ENCODE assay signal across 14 cellular contexts in genomic region chr3:73552700-73553099, GRCh38.
DNase-seq lines count a peak whose midpoint lies in the region; TF ChIP-seq lines count a peak whose summit lies in the region.
"Had no signal": no experiment of that assay in that cellular context is flagged by ENCODE, and none has a peak within 500 bp of the region (broad histone marks: within the 10 kb centered on the region; RNA-seq: fewer than 3 reads in every experiment).

No MANE protein-coding gene starts in this region.

- H2AFZ ChIP-seq in GM23248 = no peak overlapping the region

- H3K79me1 ChIP-seq in mesendoderm (ENCODE audit: low read length) = no peaks in the 10 kb centered on the region

- H3K4me1 ChIP-seq in GM23248 (ENCODE audit: insufficient read depth) = peaks cover 47% of the 10 kb centered on the region
- H3K4me1 ChIP-seq in mesendoderm (ENCODE audit: control insufficient read depth, low read depth, low read length) = peaks cover 2% of the 10 kb centered on the region
- H3K4me1 ChIP-seq in prostate gland (replicated peaks) = no peaks in the 10 kb centered on the region

- H2BK15ac ChIP-seq in mesendoderm (replicated peaks; ENCODE audit: low read depth) = no peak overlapping the region

- no peak for TF ChIP-seq CTCF in brain microvascular endothelial cell (IDR thresholded peaks at IDR 0.05; ENCODE audit: low read depth, low read length, missing control alignments)
- no peak for TF ChIP-seq CTCF in prostate gland (IDR thresholded peaks at IDR 0.05)

- intact Hi-C loops in prostate gland (cut with DNase I) = no loop called here

- DNase-seq in AG08395 (ENCODE audit: low spot score) (peak; percentile 32), GM23248 (peak; percentile 68), brain microvascular endothelial cell (peak; percentile 27), mesendoderm (peak; percentile 37), prostate gland (ENCODE audit: low spot score) (no peak), NCI-H2081 treated with DMSO at 0.1 percent for 48 hours (lab: John Stamatoyannopoulos, UW) (no peak), medulla oblongata (ENCODE audit: extremely low spot score) (no peak), SW480 (ENCODE audit: low spot score) (no peak)
- DNase-seq: activated CD8-positive, alpha-beta T cell treated with anti-CD3 and anti-CD28 coated beads for 36 hours; BE2C; DND-41; dorsolateral prefrontal cortex; ovary had no signal

- H3K4ac ChIP-seq in mesendoderm (ENCODE audit: low read depth, low read length) = no peak overlapping the region

- peaks cover 21% of the 10 kb centered on the region for H3F3A ChIP-seq in GM23248 (ENCODE audit: insufficient read depth)

- no peak overlapping the region for H3K23ac ChIP-seq in mesendoderm (ENCODE audit: low read length)

- H2BK5ac ChIP-seq in mesendoderm (ENCODE audit: low read length) = no peak overlapping the region

- H3K9me3 ChIP-seq in GM23248 (ENCODE audit: low read depth) = no peaks in the 10 kb centered on the region
- no peaks in the 10 kb centered on the region for H3K9me3 ChIP-seq in prostate gland
- H3K9me3 ChIP-seq: BE2C, ovary, SJSA1 had no signal

- no peak overlapping the region for H4K5ac ChIP-seq in mesendoderm (ENCODE audit: low read length)

- no peak overlapping the region for H3K56ac ChIP-seq in mesendoderm (ENCODE audit: low read length)

- H3K9ac ChIP-seq in GM23248 (no peak overlapping the region), mesendoderm (ENCODE audit: low read length) (no peak overlapping the region)

- no peak overlapping the region for H4K8ac ChIP-seq in mesendoderm (ENCODE audit: low read depth, low read length)

- H3K79me2 ChIP-seq in GM23248 (ENCODE audit: insufficient read depth) = peaks cover 94% of the 10 kb centered on the region
- H3K79me2 ChIP-seq in mesendoderm (ENCODE audit: control insufficient read depth, insufficient read depth, low read length) = no peaks in the 10 kb centered on the region

- no peaks in the 10 kb centered on the region for H3K36me3 ChIP-seq in GM23248 (ENCODE audit: low read depth)
- H3K36me3 ChIP-seq in brain microvascular endothelial cell (replicated peaks) = no peaks in the 10 kb centered on the region
- no peaks in the 10 kb centered on the region for H3K36me3 ChIP-seq in mesendoderm (ENCODE audit: control insufficient read depth, insufficient read depth, low read length)
- no peaks in the 10 kb centered on the region for H3K36me3 ChIP-seq in prostate gland
- H3K36me3 ChIP-seq: BE2C, ovary, SJSA1 had no signal

- no peaks in the 10 kb centered on the region for H4K20me1 ChIP-seq in GM23248 (ENCODE audit: insufficient read depth)

- in situ Hi-C loops in GM23248 (cut with MboI) (no loop called here), brain microvascular endothelial cell (cut with HindIII; ENCODE audit: low pct_ligation_motif_present, low sequenced_read_pairs) (no loop called here)

- H3K27me3 ChIP-seq in GM23248 (replicated peaks; ENCODE audit: insufficient read depth) (no peaks in the 10 kb centered on the region), brain microvascular endothelial cell (replicated peaks) (no peaks in the 10 kb centered on the region), mesendoderm (ENCODE audit: insufficient read depth, low read length, poor library complexity) (no peaks in the 10 kb centered on the region), prostate gland (replicated peaks; ENCODE audit: insufficient read depth) (no peaks in the 10 kb centered on the region)
- H3K27me3 ChIP-seq: BE2C, dorsolateral prefrontal cortex, ovary, SJSA1 had no signal

- H3K27ac ChIP-seq in GM23248 (no peak overlapping the region), brain microvascular endothelial cell (no peak overlapping the region), mesendoderm (ENCODE audit: low read depth, low read length) (no peak overlapping the region), prostate gland (peak overlapping the region in 1 of 2 donors; percentile 21)
- H3K27ac ChIP-seq: ovary, SJSA1 had no signal

- no peak overlapping the region for H3K4me2 ChIP-seq in GM23248 (ENCODE audit: unreplicated experiment)
- H3K4me2 ChIP-seq in mesendoderm (ENCODE audit: low read length) = no peak overlapping the region

- no peak overlapping the region for H2AK5ac ChIP-seq in mesendoderm (ENCODE audit: low read length)

- TF ChIP-seq POLR2A in prostate gland (IDR thresholded peaks at IDR 0.05) = no peak

- H3K18ac ChIP-seq in mesendoderm (ENCODE audit: low read length) = no peak overlapping the region

- 39 to 46% methylated on average over 4 of the region's 4 CpGs for WGBS in GM23248 (ENCODE audit: low coverage in 1 of 2, low lambda C conversion rate in 2 of 2, missing lambda C conversion rate in 2 of 2), 2 experiments
- no CpG with 5 or more reads among the region's 4 CpGs for WGBS in mesendoderm (ENCODE audit: extremely low coverage, insufficient coverage, low lambda C conversion rate)
- WGBS in prostate gland = 46% methylated on average over 4 of the region's 4 CpGs

- no peak overlapping the region for H2BK120ac ChIP-seq in mesendoderm (ENCODE audit: low read depth, low read length)

- H3K4me3 ChIP-seq in GM23248 = no peak overlapping the region
- H3K4me3 ChIP-seq in brain microvascular endothelial cell (ENCODE audit: low read depth, low read length) = no peak overlapping the region
- no peak overlapping the region for H3K4me3 ChIP-seq in mesendoderm (ENCODE audit: low read length)
- no peak overlapping the region for H3K4me3 ChIP-seq in prostate gland
- H3K4me3 ChIP-seq: dorsolateral prefrontal cortex, ovary, SJSA1 had no signal

- no peaks in the 10 kb centered on the region for H3K9me2 ChIP-seq in GM23248 (ENCODE audit: insufficient read depth)

Comparison
In these comparisons a context has a peak if more than half of its experiments do, and no peak if none do; other contexts are left out.
1. DNase-seq: peak in AG08395 (single experiment), GM23248 (single experiment), brain microvascular endothelial cell (single experiment) and mesendoderm (single experiment); none in prostate gland (single experiment), NCI-H2081 treated with DMSO at 0.1 percent for 48 hours (single experiment), medulla oblongata (single experiment) and SW480 (single experiment).